In genomic region chr14:73242274-73242960, GRCh38 we compare ENCODE assay signal across 2 cellular contexts.
TF ChIP-seq lines count a peak whose summit lies in the region.

No MANE protein-coding gene starts in this region.

TF ChIP-seq in IMR-90, 13 proteins besides CTCF, POLR2A, EP300 and RAD21:
- TF ChIP-seq CHD1 (IDR thresholded peaks at IDR 0.05; ENCODE audit: low read depth, low read length) (no peak), RFX5 (IDR thresholded peaks at IDR 0.05; ENCODE audit: low read depth, low read length) (no peak), SMC3 (IDR thresholded peaks at IDR 0.05; ENCODE audit: low read depth, low read length) (no peak), MAZ (IDR thresholded peaks at IDR 0.05; ENCODE audit: borderline replicate concordance, low read depth, low read length) (no peak), FOS (IDR thresholded peaks at IDR 0.05; ENCODE audit: low read depth, low read length) (no peak), MAFK (IDR thresholded peaks at IDR 0.05; ENCODE audit: low read depth, low read length) (no peak), CEBPB (IDR thresholded peaks at IDR 0.05; ENCODE audit: low read depth, low read length) (no peak), MXI1 (IDR thresholded peaks at IDR 0.05; ENCODE audit: borderline replicate concordance, low read depth, low read length) (no peak), BHLHE40 (IDR thresholded peaks at IDR 0.05; ENCODE audit: low read depth, low read length) (no peak), RCOR1 (IDR thresholded peaks at IDR 0.05; ENCODE audit: insufficient replicate concordance, low read length) (no peak), ELK1 (IDR thresholded peaks at IDR 0.05; ENCODE audit: borderline replicate concordance, low read depth, low read length) (no peak), USF2 (IDR thresholded peaks at IDR 0.05; ENCODE audit: low read depth, low read length) (no peak), NFE2L2 (IDR thresholded peaks at IDR 0.05; ENCODE audit: low read depth, low read length) (no peak)

TF ChIP-seq in H1, 55 proteins besides CTCF, POLR2A, EP300 and RAD21:
- TF ChIP-seq EZH2 (IDR thresholded peaks at IDR 0.05; ENCODE audit: low read depth, low read length, severe bottlenecking) (no peak), EGR1 (IDR thresholded peaks at IDR 0.05; ENCODE audit: borderline replicate concordance, low read depth, low read length) (no peak), NRF1 (IDR thresholded peaks at IDR 0.05; ENCODE audit: low read depth, low read length) (no peak), BRCA1 (IDR thresholded peaks at IDR 0.05; ENCODE audit: low read depth, low read length) (no peak), CTBP2 (IDR thresholded peaks at IDR 0.05; ENCODE audit: borderline replicate concordance, insufficient read depth, insufficient read length, low read length) (no peak), YY1 (IDR thresholded peaks at IDR 0.05; ENCODE audit: low read depth, low read length) (no peak), HDAC6 (IDR thresholded peaks at IDR 0.05; ENCODE audit: low read depth, low read length) (no peak), RBBP5 (IDR thresholded peaks at IDR 0.05; ENCODE audit: borderline replicate concordance, low read depth, low read length) (no peak)
TF ChIP-seq in H1: peak in this region for 0.
